19 cellular contexts compared by ENCODE assay signal in genomic region chr15:65655026-65655425, GRCh38. TPM values are rescaled to one million over a fixed set of nuclear protein-coding genes. Genes with fewer than 3 reads are reported as not detected.
DNase-seq lines count a peak whose midpoint lies in the region; ATAC-seq, FAIRE-seq and TF ChIP-seq lines count a peak whose summit lies in the region.
"Had no signal": no experiment of that assay in that cellular context is flagged by ENCODE, and none has a peak within 500 bp of the region (broad histone marks: within the 10 kb centered on the region; RNA-seq: fewer than 3 reads in every experiment).

No MANE protein-coding gene starts in this region.

- no peak for TF ChIP-seq EP300 in K562 (IDR thresholded peaks at IDR 0.05; ENCODE audit: low read length)

- intact Hi-C loops in K562 (cut with micrococcal nuclease) (no loop called here), left colon (cut with DNase I, micrococcal nuclease) (no loop called here), uterus (cut with DNase I; ENCODE audit: low total_unique reads) (no loop called here)

- TF ChIP-seq RAD21 in K562 (CRISPR knock-in tag; conservative IDR thresholded peaks at IDR 0.05 in 1 of 2, IDR thresholded peaks at IDR 0.05 in 1 of 2) = no peak

- H3K27ac ChIP-seq in K562 (ENCODE audit: extremely low read depth, low read depth, low read length) (no peak overlapping the region), uterus (no peak overlapping the region)
- H3K27ac ChIP-seq: BLaER1, SK-N-MC, thoracic aorta had no signal

- no peak overlapping the region for H3K4me2 ChIP-seq in K562 (ENCODE audit: insufficient read depth, low read length)
- H3K4me2 ChIP-seq: BLaER1 had no signal

- H3K4me3 ChIP-seq in K562 = no peak overlapping the region
- H3K4me3 ChIP-seq in uterus = no peak overlapping the region
- H3K4me3 ChIP-seq: BLaER1, SK-N-MC, thoracic aorta had no signal

- peaks cover 0 to 7% of the 10 kb centered on the region in 2 experiments; a peak in 2 of 5 replicates for H3K4me1 ChIP-seq in K562 (replicated peaks in 1 of 2; ENCODE audit: control insufficient read depth in 2 of 2, insufficient read depth in 2 of 2, low read length in 2 of 2)
- no peaks in the 10 kb centered on the region for H3K4me1 ChIP-seq in uterus

- H3K36me3 ChIP-seq in K562 (ENCODE audit: control insufficient read depth, insufficient read depth, low read length) (peaks cover 18% of the 10 kb centered on the region; the same call in 2 of the 3 replicates), uterus (no peaks in the 10 kb centered on the region)

- POLR2A ChIA-PET in K562 (lab: Yijun Ruan, JAX) = interaction anchor here (0.8 kb wide), 1 partner anchor 657 kb away, joined by 3 read pairs; no protein-coding TSS in a partner anchor

- H2AFZ ChIP-seq in K562 (ENCODE audit: low read depth, low read length) = no peak overlapping the region

- no peak for FAIRE-seq in K562 (lab: Jason Lieb, UNC)
- FAIRE-seq: GM12892 had no signal

- no peaks in the 10 kb centered on the region for H3K27me3 ChIP-seq in K562 (ENCODE audit: control insufficient read depth in 2 of 2, insufficient read depth in 2 of 2, low read length in 2 of 2)
- no peaks in the 10 kb centered on the region for H3K27me3 ChIP-seq in uterus
- H3K27me3 ChIP-seq: BLaER1 had no signal

- H3K9ac ChIP-seq in K562 (ENCODE audit: insufficient read depth in 1 of 2, low read depth in 2 of 2, low read length in 2 of 2) = no peak overlapping the region
- H3K9ac ChIP-seq: BLaER1 had no signal

- BruUV-seq in K562 (replicated peaks; lab: Mats Ljungman, UMichigan) = TSS peak; percentile 42

- TF ChIP-seq POLR2A in K562 (conservative IDR thresholded peaks at IDR 0.05) (no peak), uterus (IDR thresholded peaks at IDR 0.05) (no peak)

- in situ Hi-C loops in K562 (cut with MboI) = no loop called here

- WGBS in K562 (ENCODE audit: insufficient coverage, low coverage, missing lambda C conversion rate) = 100% methylated on average over 1 of the region's 1 CpG

- no peaks in the 10 kb centered on the region for H3K9me1 ChIP-seq in K562 (ENCODE audit: control insufficient read depth, insufficient read depth, low read length)

- no peaks in the 10 kb centered on the region for H3K79me2 ChIP-seq in K562 (ENCODE audit: control insufficient read depth, insufficient read depth, low read length)

- no peaks in the 10 kb centered on the region for H3K9me3 ChIP-seq in K562 (replicated peaks; ENCODE audit: control insufficient read depth, insufficient read depth, low read depth, low read length)
- H3K9me3 ChIP-seq in uterus = no peaks in the 10 kb centered on the region
- H3K9me3 ChIP-seq: BLaER1, thoracic aorta had no signal

- H4K20me1 ChIP-seq in K562 (replicated peaks; ENCODE audit: control insufficient read depth, insufficient read depth, low read length) = no peaks in the 10 kb centered on the region
- H4K20me1 ChIP-seq: BLaER1 had no signal

- CTCF ChIA-PET in K562 (lab: Yijun Ruan, JAX; ENCODE audit: low intra/inter-chr PET ratio) = no interaction called here

- ATAC-seq in K562 (no peak), left colon (peak; percentile 65)
- ATAC-seq: left ventricle myocardium superior; naive thymus-derived CD4-positive, alpha-beta T cell had no signal

- DNase-seq in Daoy (ENCODE audit: low read depth) = peak; percentile 56
- DNase-seq in LHCN-M2 (ENCODE audit: low read depth) = peak; percentile 61
- no peak for DNase-seq in K562 (ENCODE audit: extremely low read depth in 1 of 4, low spot score in 3 of 4)
- no peak for DNase-seq in left colon
- DNase-seq in putamen (ENCODE audit: low spot score) = no peak
- no peak for DNase-seq in nucleus accumbens (lab: John Stamatoyannopoulos, UW)
- DNase-seq in uterus = no peak
- no peak for DNase-seq in foreskin melanocyte
- DNase-seq: activated CD8-positive, alpha-beta memory T cell treated with anti-CD3 and anti-CD28 coated beads for 24 hours; activated effector memory CD4-positive, alpha-beta T cell treated with anti-CD3 and anti-CD28 coated beads, Interleukin-2, amount 50 U/mL, for 16 hours; caudate nucleus; left ventricle myocardium superior; naive thymus-derived CD4-positive, alpha-beta T cell; retina; stimulated activated CD4-positive, alpha-beta T cell treated with anti-CD3 and anti-CD28 coated beads, Interleukin-1b, Interleukin-23, amount 100 ng/mL, for 48 hours had no signal

- TF ChIP-seq CTCF in K562 (IDR thresholded peaks at IDR 0.05 in 2 of 3, conservative IDR thresholded peaks at IDR 0.05 in 1 of 3; ENCODE audit: insufficient read depth in 2 of 3, low read depth in 1 of 3, low read length in 3 of 3) (no peak), uterus (IDR thresholded peaks at IDR 0.05) (no peak)

TF ChIP-seq in K562, 482 proteins besides CTCF, POLR2A, EP300 and RAD21:
- TF ChIP-seq ETV6 (IDR thresholded peaks at IDR 0.05; ENCODE audit: borderline replicate concordance in 1 of 2, low read depth in 2 of 2, low read length in 1 of 2) (no peak), ETV6 (CRISPR knock-in tag; IDR thresholded peaks at IDR 0.05; ENCODE audit: borderline replicate concordance) (no peak)

RNA-seq across cellular contexts. Expression of gene SLC24A1, which starts 33.3 kb away (rescaled TPM):
- 1.8 and 2.9 TPM in 2 replicates for total RNA-seq in Daoy (2014; rRNA removed; shearing (Covaris generic))
- total RNA-seq in LHCN-M2 (2014; rRNA removed) (7.1 and 9.3 TPM in 2 replicates), K562 (2014; rRNA removed) (4.9 and 5.5 TPM in 2 replicates), K562 (2014; rRNA removed; fragmentation: Illumina TruSeq; extraction: Trizol) (6.5 and 7.1 TPM in 2 replicates), K562 (2015; rRNA removed; fragmentation: Illumina TruSeq; extraction: Trizol) (4.9 and 5.5 TPM in 2 replicates), K562 (2021) (6.7 and 8.2 TPM in 2 replicates), left colon (1 to 10 TPM; 6.8 to 8.9 TPM), uterus (10 to 100 TPM in 2 of 4 donors, 1 to 10 TPM in 2; 2.0 to 12.3 (median 8.8) TPM)
- polyA plus RNA-seq in LHCN-M2 (2012) = 5.6 TPM
- 13.1 and 19.5 TPM in 2 replicates for total RNA-seq in K562 (2011; cell fraction: chromatin; rRNA removed; ENCODE audit: low replicate concordance)
- 7.8 and 8.6 TPM in 2 replicates for total RNA-seq in K562 (2011; cell fraction: nucleolus; rRNA removed)
- 13.6 and 24.7 TPM in 2 replicates for total RNA-seq in K562 (2011; cell fraction: nucleoplasm; rRNA removed)
- polyA plus RNA-seq in K562 (2011; rRNA removed) (4.4 and 8.2 TPM in 2 replicates), K562 (2014; fragmentation: Illumina TruSeq; extraction: Trizol) (6.8 and 7.1 TPM in 2 replicates), K562 (2014; fragmentation: Nextera tagmentation; extraction: Ambion mirVana) (1 to 10 TPM; 3.1 to 3.2 TPM), K562 (2014; rRNA removed) (3.1 and 5.9 TPM in 2 replicates)
- 3.6 and 8.5 TPM in 2 replicates for polyA plus RNA-seq in K562 (2011; cell fraction: cytosol; rRNA removed)
- polyA plus RNA-seq in K562 (2011; cell fraction: nucleus; rRNA removed) = 5.7 and 6.4 TPM in 2 replicates
- 5.6 and 11.8 TPM in 2 replicates for polyA plus RNA-seq in K562 (2012)
- polyA minus RNA-seq in K562 (2011; rRNA and poly(A)+ RNA removed) = 6.9 and 10.9 TPM in 2 replicates
- polyA minus RNA-seq in K562 (2011; cell fraction: cytosol; rRNA and poly(A)+ RNA removed) = 5.2 and 9.8 TPM in 2 replicates
- polyA minus RNA-seq in K562 (2011; cell fraction: nucleus; rRNA and poly(A)+ RNA removed) = 3.2 and 8.0 TPM in 2 replicates

RNA-seq across cellular contexts. Expression of gene INTS14, which starts 44.1 kb away (rescaled TPM):
- total RNA-seq in Daoy (2014; rRNA removed; shearing (Covaris generic)) = 20.2 and 30.9 TPM in 2 replicates
- total RNA-seq in LHCN-M2 (2014; rRNA removed) = 32.6 and 36.6 TPM in 2 replicates
- polyA plus RNA-seq in LHCN-M2 (2012) = 19.7 TPM
- total RNA-seq in K562 (2011; cell fraction: chromatin; rRNA removed; ENCODE audit: low replicate concordance) = 68.9 and 128 TPM in 2 replicates
- total RNA-seq in K562 (2011; cell fraction: nucleolus; rRNA removed) = 62.8 and 67.5 TPM in 2 replicates
- 85.6 and 98.8 TPM in 2 replicates for total RNA-seq in K562 (2011; cell fraction: nucleoplasm; rRNA removed)
- total RNA-seq in K562 (2014; rRNA removed) = 30.5 and 33.7 TPM in 2 replicates
- total RNA-seq in K562 (2014; rRNA removed; fragmentation: Illumina TruSeq; extraction: Trizol) = 45.9 and 52.1 TPM in 2 replicates
- total RNA-seq in K562 (2015; rRNA removed; fragmentation: Illumina TruSeq; extraction: Trizol) = 42.8 and 43.6 TPM in 2 replicates
- 46.5 and 47.7 TPM in 2 replicates for total RNA-seq in K562 (2021)
- polyA plus RNA-seq in K562 (2011; rRNA removed) = 66.3 and 92.4 TPM in 2 replicates
- 72.2 and 79.6 TPM in 2 replicates for polyA plus RNA-seq in K562 (2011; cell fraction: cytosol; rRNA removed)
- 40.5 and 51.5 TPM in 2 replicates for polyA plus RNA-seq in K562 (2011; cell fraction: nucleus; rRNA removed)
- 33.6 and 40.2 TPM in 2 replicates for polyA plus RNA-seq in K562 (2012)
- 52.6 and 58.1 TPM in 2 replicates for polyA plus RNA-seq in K562 (2014; fragmentation: Illumina TruSeq; extraction: Trizol)
- polyA plus RNA-seq in K562 (2014; fragmentation: Nextera tagmentation; extraction: Ambion mirVana) = 10 to 100 TPM; 40.6 to 64.0 TPM
- polyA plus RNA-seq in K562 (2014; rRNA removed) = 48.8 and 54.0 TPM in 2 replicates
- polyA minus RNA-seq in K562 (2011; rRNA and poly(A)+ RNA removed) = 86.8 and 106 TPM in 2 replicates
- polyA minus RNA-seq in K562 (2011; cell fraction: cytosol; rRNA and poly(A)+ RNA removed) = 34.7 and 41.7 TPM in 2 replicates
- polyA minus RNA-seq in K562 (2011; cell fraction: nucleus; rRNA and poly(A)+ RNA removed) = 47.1 and 62.5 TPM in 2 replicates
- total RNA-seq in left colon = 10 to 100 TPM; 33.1 to 38.4 TPM
- total RNA-seq in uterus = 10 to 100 TPM; 15.9 to 48.2 (median 28.5) TPM

Comparison
In these comparisons a context has a peak if more than half of its experiments do, and no peak if none do; other contexts are left out.
1. DNase-seq: peak in Daoy (single experiment) and LHCN-M2 (single experiment); none in K562 (0 of 4), left colon (0 of 2), putamen (single experiment), nucleus accumbens (0 of 56), uterus (0 of 2) and foreskin melanocyte (single experiment).